In the genomic region with DNA sequence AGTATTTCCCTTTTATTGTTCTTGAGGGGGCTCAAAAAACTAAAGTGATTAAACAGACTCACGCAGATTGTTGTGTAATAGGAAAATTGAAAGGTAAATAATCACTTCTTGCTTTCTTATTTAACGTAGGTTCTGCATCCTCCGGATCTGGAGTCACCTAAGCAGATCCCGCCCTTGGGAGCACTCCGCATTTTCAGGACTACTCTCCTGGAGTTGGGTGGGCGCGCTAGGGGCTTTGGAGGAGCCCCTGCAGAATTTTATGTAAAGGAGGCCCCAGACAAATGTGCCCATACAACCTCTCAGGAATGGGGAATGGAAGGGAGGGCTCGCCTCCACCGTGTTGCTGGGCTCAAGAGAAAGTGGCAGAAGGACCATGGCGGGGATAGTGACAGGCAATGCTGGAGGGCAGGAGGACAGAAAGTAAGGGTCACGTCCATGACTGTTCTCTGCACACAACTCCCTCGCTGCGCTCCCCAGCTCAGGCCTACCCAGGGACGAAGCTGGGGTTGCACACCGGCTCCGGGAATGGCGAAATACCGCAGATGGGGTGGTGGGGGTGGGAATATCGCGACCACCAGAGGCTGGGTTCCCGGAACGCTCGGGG, we compare ENCODE assay signal across 1 cellular context.
TF ChIP-seq lines count a peak whose summit lies in the region.

No MANE protein-coding gene starts in this region.

TF ChIP-seq in GM12878, 131 proteins besides CTCF, POLR2A, EP300 and RAD21:
- TF ChIP-seq SMAD1 (IDR thresholded peaks at IDR 0.05; ENCODE audit: low read depth, partially characterized antibody) (no peak), NR2C2 (IDR thresholded peaks at IDR 0.05; ENCODE audit: borderline replicate concordance, control insufficient read depth, insufficient read length, low read depth) (no peak), YY1 (IDR thresholded peaks at IDR 0.05; ENCODE audit: low read depth, low read length) (no peak), SMC3 (IDR thresholded peaks at IDR 0.05; ENCODE audit: borderline replicate concordance, low read length) (no peak), CBX5 (IDR thresholded peaks at IDR 0.05; ENCODE audit: low read depth) (no peak)
TF ChIP-seq in GM12878: peak in this region for 0.
